Comparison of ENCODE assay signal across 22 cellular contexts in genomic region chrX:16852617-16853179, GRCh38. TPM values are rescaled to one million over a fixed set of nuclear protein-coding genes. Genes with fewer than 3 reads are reported as not detected.
DNase-seq lines count a peak whose midpoint lies in the region; ATAC-seq, FAIRE-seq and TF ChIP-seq lines count a peak whose summit lies in the region.
"Had no signal": no experiment of that assay in that cellular context is flagged by ENCODE, and none has a peak within 500 bp of the region (broad histone marks: within the 10 kb centered on the region; RNA-seq: fewer than 3 reads in every experiment).

No MANE protein-coding gene starts in this region.

- no peak for TF ChIP-seq EP300 in A549 (IDR thresholded peaks at IDR 0.05)

- H3K36me3 Mint-ChIP-seq in activated CD4-positive, alpha-beta T cell treated with anti-CD3 and anti-CD28 coated beads for 36 hours (ENCODE audit: low read depth), result peaks cover 57% of the 10 kb centered on the region
- peaks cover 18% of the 10 kb centered on the region for H3K36me3 Mint-ChIP-seq in HFFc6 (ENCODE audit: low read depth)

- POLR2A ChIA-PET in activated CD4-positive, alpha-beta T cell treated with anti-CD3 and anti-CD28 coated beads for 36 hours (lab: Charles Lee), result no interaction called here
- POLR2A ChIA-PET in A549 (lab: Yijun Ruan, JAX), result no interaction called here

- ATAC-seq in activated CD4-positive, alpha-beta T cell treated with anti-CD3 and anti-CD28 coated beads for 36 hours, result peak; percentile 74
- ATAC-seq in A549, result no peak
- ATAC-seq: heart left ventricle, upper lobe of right lung had no signal

- H3K27me3 Mint-ChIP-seq in activated CD4-positive, alpha-beta T cell treated with anti-CD3 and anti-CD28 coated beads for 36 hours, result no peaks in the 10 kb centered on the region
- peaks cover 1% of the 10 kb centered on the region for H3K27me3 Mint-ChIP-seq in HFFc6 (ENCODE audit: insufficient read depth)
- H3K27me3 Mint-ChIP-seq: activated CD4-positive, alpha-beta T cell treated with anti-CD3 and anti-CD28 coated beads, Interleukin-2, amount 10 ng/mL, durations not matched to agents 24 days and 14 days; activated naive CD8-positive, alpha-beta T cell treated with anti-CD3 and anti-CD28 coated beads, Interleukin-2, amount 10 ng/mL, durations not matched to agents 7 days and 5 days had no signal

- TF ChIP-seq CTCF in A549 (IDR thresholded peaks at IDR 0.05) (no peak), HFFc6 (IDR thresholded peaks at IDR 0.05) (no peak)

- TF ChIP-seq POLR2A in A549 (IDR thresholded peaks at IDR 0.05; ENCODE audit: low read length), result no peak

- H3K4me3 Mint-ChIP-seq in activated CD4-positive, alpha-beta T cell treated with anti-CD3 and anti-CD28 coated beads for 36 hours, result no peak overlapping the region
- no peak overlapping the region for H3K4me3 Mint-ChIP-seq in HFFc6
- H3K4me3 Mint-ChIP-seq: activated CD4-positive, alpha-beta T cell treated with anti-CD3 and anti-CD28 coated beads, Interleukin-2, amount 10 ng/mL, durations not matched to agents 24 days and 14 days; activated naive CD8-positive, alpha-beta T cell treated with anti-CD3 and anti-CD28 coated beads, Interleukin-2, amount 10 ng/mL, durations not matched to agents 7 days and 5 days had no signal

- CTCF ChIA-PET in activated CD4-positive, alpha-beta T cell treated with anti-CD3 and anti-CD28 coated beads for 36 hours (lab: Charles Lee), result interaction anchor here (1.0 to 1.1 kb wide), 2 partner anchors 30 to 194 kb away, joined by 3 to 6 read pairs; no protein-coding TSS in a partner anchor
- CTCF ChIA-PET in A549 (lab: Yijun Ruan, JAX), result interaction anchor here (0.9 to 2.3 kb wide), 2 partner anchors 26 to 30 kb away, joined by 4 to 5 read pairs; no protein-coding TSS in a partner anchor

- peak overlapping the region; percentile 63 for H3K27ac Mint-ChIP-seq in activated CD4-positive, alpha-beta T cell treated with anti-CD3 and anti-CD28 coated beads for 36 hours
- H3K27ac Mint-ChIP-seq in HFFc6, result no peak overlapping the region
- H3K27ac Mint-ChIP-seq: activated CD4-positive, alpha-beta T cell treated with anti-CD3 and anti-CD28 coated beads, Interleukin-2, amount 10 ng/mL, durations not matched to agents 24 days and 14 days; activated naive CD8-positive, alpha-beta T cell treated with anti-CD3 and anti-CD28 coated beads, Interleukin-2, amount 10 ng/mL, durations not matched to agents 7 days and 5 days had no signal

- H3K4me3 ChIP-seq in A549, result no peak overlapping the region
- H3K4me3 ChIP-seq: heart left ventricle, left ventricle myocardium inferior, MG63, upper lobe of right lung had no signal

- H3K9me3 Mint-ChIP-seq in activated CD4-positive, alpha-beta T cell treated with anti-CD3 and anti-CD28 coated beads for 36 hours (ENCODE audit: low read depth), result no peaks in the 10 kb centered on the region
- H3K9me3 Mint-ChIP-seq in HFFc6, result peaks cover 7% of the 10 kb centered on the region
- H3K9me3 Mint-ChIP-seq: activated CD4-positive, alpha-beta T cell treated with anti-CD3 and anti-CD28 coated beads, Interleukin-2, amount 10 ng/mL, durations not matched to agents 24 days and 14 days; activated naive CD8-positive, alpha-beta T cell treated with anti-CD3 and anti-CD28 coated beads, Interleukin-2, amount 10 ng/mL, durations not matched to agents 7 days and 5 days had no signal

- no peak for TF ChIP-seq RAD21 in A549 (conservative IDR thresholded peaks at IDR 0.05 in 1 of 2, IDR thresholded peaks at IDR 0.05 in 1 of 2)

- 93% methylated on average over 11 of the region's 12 CpGs for WGBS in A549 (ENCODE audit: missing lambda C conversion rate)

- FAIRE-seq in A549 (lab: Jason Lieb, UNC), result peak; percentile 39
- FAIRE-seq: bronchial epithelial cell, TTC549 had no signal

- peaks cover 58% of the 10 kb centered on the region for H3K4me1 Mint-ChIP-seq in activated CD4-positive, alpha-beta T cell treated with anti-CD3 and anti-CD28 coated beads for 36 hours
- peaks cover 5% of the 10 kb centered on the region; the same call in 1 of the 2 replicates for H3K4me1 Mint-ChIP-seq in HFFc6 (ENCODE audit: low read depth)

- no peak overlapping the region for H3K27ac ChIP-seq in A549
- H3K27ac ChIP-seq: heart left ventricle, left ventricle myocardium inferior, neutrophil, upper lobe of right lung had no signal

- DNase-seq in activated CD4-positive, alpha-beta T cell treated with anti-CD3 and anti-CD28 coated beads for 36 hours, result peak; percentile 32
- DNase-seq in activated CD4-positive, alpha-beta T cell treated with anti-CD3 and anti-CD28 coated beads, Interleukin-2, amount 50 U/mL, for 1 hour, result no peak
- no peak for DNase-seq in A549 (ENCODE audit: low read depth in 1 of 2, low spot score in 1 of 2)
- DNase-seq in HT1080 (ENCODE audit: low read depth), result peak; percentile 25
- peak; percentile 52 for DNase-seq in kidney tubule cell (ENCODE audit: low spot score)
- DNase-seq in HFFc6, result no peak
- DNase-seq in NCI-H510A treated with DMSO at 0.1 percent for 48 hours (lab: John Stamatoyannopoulos, UW), result no peak
- DNase-seq in NCI-H2107 treated with DMSO at 0.1 percent for 48 hours (lab: John Stamatoyannopoulos, UW; ENCODE audit: unreplicated experiment), result no peak
- DNase-seq: 8988T; activated CD4-positive, alpha-beta T cell treated with anti-CD3 and anti-CD28 coated beads, Interleukin-2, amount 10 ng/mL, durations not matched to agents 24 days and 14 days; activated naive CD8-positive, alpha-beta T cell treated with anti-CD3 and anti-CD28 coated beads, Interleukin-2, amount 10 ng/mL, durations not matched to agents 7 days and 5 days; BE2C; heart left ventricle; left ventricle myocardium inferior; MG63; NCI-H748 treated with DMSO at 0.1 percent for 48 hours; Right ventricle myocardium superior; stimulated activated CD4-positive, alpha-beta T cell treated with anti-CD3 and anti-CD28 coated beads, Interleukin-4, amount 100 ng/mL, for 24 hours; upper lobe of right lung had no signal

- no peak overlapping the region for H3K4me2 ChIP-seq in A549

- no peaks in the 10 kb centered on the region for H3K9me3 ChIP-seq in A549
- H3K9me3 ChIP-seq: BE2C, heart left ventricle, left ventricle myocardium inferior, MG63, neutrophil, upper lobe of right lung had no signal

- H3K4me1 ChIP-seq in A549, result no peaks in the 10 kb centered on the region; the same call in 2 of the 3 replicates
- H3K4me1 ChIP-seq: BE2C, heart left ventricle, left ventricle myocardium inferior, upper lobe of right lung had no signal

- intact Hi-C loops in activated CD4-positive, alpha-beta T cell treated with anti-CD3 and anti-CD28 coated beads for 36 hours (cut with DNase I, micrococcal nuclease), result loop anchor here in 1 of 2 experiments (2.0 kb wide), 1 partner anchor 16 kb away; no protein-coding TSS in a partner anchor

TF ChIP-seq in A549, 52 proteins besides CTCF, POLR2A, EP300 and RAD21:
- TF ChIP-seq BCL3 (IDR thresholded peaks at IDR 0.05) (no peak), ZSCAN20 (CRISPR knock-in tag; IDR thresholded peaks at IDR 0.05) (no peak), KDM5A (IDR thresholded peaks at IDR 0.05) (no peak), JUN (IDR thresholded peaks at IDR 0.05) (no peak), CEBPB (IDR thresholded peaks at IDR 0.05) (no peak), ELK1 (IDR thresholded peaks at IDR 0.05; ENCODE audit: low read depth, low read length) (no peak), MAFK (IDR thresholded peaks at IDR 0.05; ENCODE audit: partially characterized antibody) (no peak), MAX (IDR thresholded peaks at IDR 0.05) (no peak), CBX2 (IDR thresholded peaks at IDR 0.05; ENCODE audit: borderline replicate concordance, low read depth) (no peak), HES2 (IDR thresholded peaks at IDR 0.05) (no peak), HOXB13 (CRISPR knock-in tag; IDR thresholded peaks at IDR 0.05; ENCODE audit: low read depth) (no peak)

RNA-seq across cellular contexts. Expression of gene RBBP7, which starts 17.5 kb away (rescaled TPM):
- 100 to 1,000 TPM; 198 to 238 TPM for total RNA-seq in activated CD4-positive, alpha-beta T cell treated with anti-CD3 and anti-CD28 coated beads for 36 hours
- polyA plus RNA-seq in A549 (2011; rRNA removed) (301 and 311 TPM in 2 replicates), A549 (2017; fragmentation: RNase III; extraction: RNeasy Plus Mini Kit Qiagen cat#74134 plus additional on column Dnase treatment) (222 to 232 TPM (median 232 TPM) in 3 replicates)
- polyA plus RNA-seq in A549 (2012; cell fraction: cytosol; rRNA removed), result 172 and 177 TPM in 2 replicates
- 95.5 and 159 TPM in 2 replicates for polyA plus RNA-seq in A549 (2012; cell fraction: nucleus; rRNA removed)
- polyA minus RNA-seq in A549 (2011; rRNA and poly(A)+ RNA removed), result 133 TPM in 2 replicates
- 157 and 177 TPM in 2 replicates for total RNA-seq in HT1080 (2014; rRNA removed; shearing (Covaris generic))
- 150 and 159 TPM in 2 replicates for polyA plus RNA-seq in HT1080 (2015; cell fraction: cytosol; rRNA removed)
- 229 TPM in 2 replicates for polyA plus RNA-seq in HT1080 (2015; cell fraction: nucleus; rRNA removed)
- total RNA-seq in HFFc6 (2021; fragmentation: NEBNext Ultra II Directional; extraction: Animal tissue kit (Norgen Biotek cat#: 25700)), result 100 to 1,000 TPM in 4 of 6 experiments, 10 to 100 TPM in 2; 83.4 to 121 (median 110) TPM

Comparison
In these comparisons a context has a peak if more than half of its experiments do, and no peak if none do; other contexts are left out.
1. DNase-seq: peak in activated CD4-positive, alpha-beta T cell treated with anti-CD3 and anti-CD28 coated beads for 36 hours (single experiment), HT1080 (single experiment) and kidney tubule cell (single experiment); none in activated CD4-positive, alpha-beta T cell treated with anti-CD3 and anti-CD28 coated beads, Interleukin-2, amount 50 U/mL, for 1 hour (single experiment), A549 (0 of 2), HFFc6 (single experiment), NCI-H510A treated with DMSO at 0.1 percent for 48 hours (single experiment) and NCI-H2107 treated with DMSO at 0.1 percent for 48 hours (single experiment).